ENCODE assay signal across 9 cellular contexts in genomic region chr19:17107546-17108452, GRCh38. TPM values are rescaled to one million over a fixed set of nuclear protein-coding genes. Genes with fewer than 3 reads are reported as not detected.
A peak's percentile ranks its signal among the peaks of the same experiment; 100 is the strongest.
DNase-seq lines count a peak whose midpoint lies in the region; TF ChIP-seq lines count a peak whose summit lies in the region.
"Had no signal": no experiment of that assay in that cellular context is flagged by ENCODE, and none has a peak within 500 bp of the region (broad histone marks: within the 10 kb centered on the region; RNA-seq: fewer than 3 reads in every experiment).

No MANE protein-coding gene starts in this region.

- H3K4me3 ChIP-seq in muscle layer of colon (ENCODE audit: low read depth in 1 of 2, low read length in 2 of 2) (peak overlapping the region in 1 of 2 donors; percentile 34), vagina (no peak overlapping the region)

- peaks cover 11% of the 10 kb centered on the region for H3K36me3 ChIP-seq in muscle layer of colon (ENCODE audit: insufficient read depth, low read length)
- H3K36me3 ChIP-seq in vagina = peaks cover 0 to 20% of the 10 kb centered on the region in 2 donors

- H3K9ac ChIP-seq in muscle layer of colon (ENCODE audit: low read length) = peak overlapping the region; percentile 37

- no peak for TF ChIP-seq CTCF in RWPE1 (conservative IDR thresholded peaks at IDR 0.05; ENCODE audit: low read depth)
- TF ChIP-seq CTCF in vagina (IDR thresholded peaks at IDR 0.05) = no peak

- POLR2A ChIA-PET in RWPE1 (lab: Yijun Ruan, JAX; ENCODE audit: low non-redundant PET) = no interaction called here

- no peak for TF ChIP-seq POLR2A in vagina (IDR thresholded peaks at IDR 0.05)

- H3K27ac ChIP-seq in RWPE1 (peak overlapping the region; percentile 93), epithelial cell of prostate (peak overlapping the region; percentile 72), muscle layer of colon (ENCODE audit: low read depth, low read length) (peak overlapping the region; percentile 76), vagina (peak overlapping the region; percentile 82)

- H3K9me3 ChIP-seq in muscle layer of colon (ENCODE audit: low read length) (no peaks in the 10 kb centered on the region), vagina (no peaks in the 10 kb centered on the region)

- intact Hi-C loops in vagina (cut with DNase I) = no loop called here

- peaks cover 16% of the 10 kb centered on the region for H3K4me1 ChIP-seq in muscle layer of colon (ENCODE audit: insufficient read depth, low read length)
- H3K4me1 ChIP-seq in vagina = peaks cover 64% of the 10 kb centered on the region

- H3K27me3 ChIP-seq in muscle layer of colon (ENCODE audit: control insufficient read depth in 1 of 2, insufficient read depth in 2 of 2, low read length in 2 of 2) = no peaks in the 10 kb centered on the region
- H3K27me3 ChIP-seq in vagina = no peaks in the 10 kb centered on the region

- DNase-seq in NK-92 treated with Interleukin-12 subunit alpha and Interleukin-12 subunit beta, amount 100 ng/mL, for 24 hours (lab: John Stamatoyannopoulos, UW) = peak; percentile 27
- DNase-seq in NK-92 (lab: John Stamatoyannopoulos, UW; ENCODE audit: unreplicated experiment) = no peak
- peak; percentile 99 for DNase-seq in RWPE1 (ENCODE audit: low spot score)
- DNase-seq in epithelial cell of prostate (ENCODE audit: low read depth, low spot score) = peak; percentile 93
- peak in 1 of 2 donors; percentile 98 for DNase-seq in vagina (ENCODE audit: extremely low spot score in 2 of 2)
- no peak for DNase-seq in germinal center (ENCODE audit: low spot score)
- no peak for DNase-seq in effector CD4-positive, alpha-beta T cell
- DNase-seq: DND-41 had no signal

- CTCF ChIA-PET in RWPE1 (lab: Yijun Ruan, JAX) = interaction anchor here (0.6 to 1.0 kb wide), 4 partner anchors 14 to 390 kb away, joined by 3 to 4 read pairs (median 4); no protein-coding TSS in a partner anchor

RNA-seq across cellular contexts. Expression of gene MYO9B, which starts 32.2 kb away (rescaled TPM):
- total RNA-seq in vagina = 100 TPM

RNA-seq across cellular contexts. Expression of gene HAUS8, which starts 32.5 kb away (rescaled TPM):
- total RNA-seq in vagina = 4.7 TPM

Comparison
In these comparisons a context has a peak if more than half of its experiments do, and no peak if none do; other contexts are left out.
1. DNase-seq: peak in NK-92 treated with Interleukin-12 subunit alpha and Interleukin-12 subunit beta, amount 100 ng/mL, for 24 hours (single experiment), RWPE1 (single experiment) and epithelial cell of prostate (single experiment); none in NK-92 (single experiment), germinal center (single experiment) and effector CD4-positive, alpha-beta T cell (single experiment).
2. Peak in every context shown above with its lines, with median percentiles within 50 percentile points of each other: H3K27ac ChIP-seq.